16 cellular contexts compared by ENCODE assay signal in genomic region chr2:152084076-152084475, GRCh38. TPM values are rescaled to one million over a fixed set of nuclear protein-coding genes. Genes with fewer than 3 reads are reported as not detected.
DNase-seq lines count a peak whose midpoint lies in the region; ATAC-seq, FAIRE-seq and TF ChIP-seq lines count a peak whose summit lies in the region.
"Had no signal": no experiment of that assay in that cellular context is flagged by ENCODE, and none has a peak within 500 bp of the region (broad histone marks: within the 10 kb centered on the region; RNA-seq: fewer than 3 reads in every experiment).

No MANE protein-coding gene starts in this region.

- POLR2A ChIA-PET in HepG2 (lab: Yijun Ruan, JAX), result no interaction called here

- no peaks in the 10 kb centered on the region for H4K20me1 ChIP-seq in HepG2 (ENCODE audit: insufficient read depth, low read length)
- H4K20me1 ChIP-seq: BLaER1 treated with 17β-estradiol and CSF1 and Interleukin-3, amounts not matched to agents 10 nM and 100 nM had no signal

- no peak overlapping the region for H3K9ac ChIP-seq in HepG2 (ENCODE audit: insufficient read depth, low read depth, low read length)
- H3K9ac ChIP-seq: BLaER1 treated with 17β-estradiol and CSF1 and Interleukin-3, amounts not matched to agents 10 nM and 100 nM had no signal

- H3K4me1 ChIP-seq in HepG2 (ENCODE audit: insufficient read depth, low read length) (peaks cover 7% of the 10 kb centered on the region; the same call in 1 of the 2 replicates), right lobe of liver (no peaks in the 10 kb centered on the region), left lung (peaks cover 0 to 9% of the 10 kb centered on the region in 2 donors), tibial nerve (no peaks in the 10 kb centered on the region)

- TF ChIP-seq POLR2A in HepG2 (IDR thresholded peaks at IDR 0.05; ENCODE audit: insufficient read depth in 1 of 2, low read depth in 2 of 2, low read length in 2 of 2) (no peak), right lobe of liver (IDR thresholded peaks at IDR 0.05) (no peak), tibial nerve (IDR thresholded peaks at IDR 0.05) (no peak)

- H2AFZ ChIP-seq in HepG2 (ENCODE audit: low read length), result no peak overlapping the region
- H2AFZ ChIP-seq: GM23338 had no signal

- no peak for TF ChIP-seq RAD21 in HepG2 (CRISPR knock-in tag; IDR thresholded peaks at IDR 0.05)

- ATAC-seq in HepG2, result peak; percentile 65
- no peak for ATAC-seq in right lobe of liver
- peak; percentile 31 for ATAC-seq in left lung
- no peak for ATAC-seq in GM18519 (IDR thresholded peaks at IDR 0.05; ENCODE audit: low FRiP score, unreplicated experiment)
- ATAC-seq: GM23338 had no signal

- TF ChIP-seq CTCF in HepG2 (CRISPR knock-in tag; IDR thresholded peaks at IDR 0.05) (no peak), right lobe of liver (IDR thresholded peaks at IDR 0.05) (no peak), left lung (IDR thresholded peaks at IDR 0.05) (no peak), tibial nerve (IDR thresholded peaks at IDR 0.05) (no peak)

- TF ChIP-seq EP300 in HepG2 (IDR thresholded peaks at IDR 0.05; ENCODE audit: low read depth in 2 of 2, low read length in 2 of 2) (no peak), HepG2 (CRISPR knock-in tag; IDR thresholded peaks at IDR 0.05; ENCODE audit: borderline replicate concordance) (no peak), tibial nerve (IDR thresholded peaks at IDR 0.05) (no peak)

- H3K27ac ChIP-seq in HepG2 (ENCODE audit: extremely low read length, insufficient read depth, low read length) (no peak overlapping the region), right lobe of liver (no peak overlapping the region), left lung (no peak overlapping the region), tibial nerve (no peak overlapping the region)
- H3K27ac ChIP-seq: BLaER1 treated with 17β-estradiol and CSF1 and Interleukin-3, amounts not matched to agents 10 nM and 100 nM had no signal

- no TSS peak for BruUV-seq in HepG2 (replicated peaks; lab: Mats Ljungman, UMichigan)

- no peaks in the 10 kb centered on the region for H3K79me2 ChIP-seq in HepG2 (ENCODE audit: insufficient read depth, low read length)

- DNase-seq in HepG2 (ENCODE audit: low spot score) (no peak), right lobe of liver (no peak), UCSD-AML1 (lab: John Stamatoyannopoulos, UW; ENCODE audit: unreplicated experiment) (peak; percentile 16), left lung (no peak), tibial nerve (ENCODE audit: low spot score in 2 of 2) (no peak)
- no peak for DNase-seq in stimulated activated CD4-positive, alpha-beta T cell treated with anti-CD3 and anti-CD28 coated beads, Interleukin-2, amount 100 ng/mL, for 24 hours
- DNase-seq: 8988T; CD4-positive, CD25-positive, alpha-beta regulatory T cell; DMS53; GF-D8; H9; KBM-7 had no signal

- H3K4me3 ChIP-seq in HepG2 (replicated peaks in 1 of 3; ENCODE audit: insufficient read depth in 1 of 3, low read depth in 2 of 3, low read length in 3 of 3) (no peak overlapping the region), right lobe of liver (no peak overlapping the region), left lung (no peak overlapping the region), tibial nerve (no peak overlapping the region)
- H3K4me3 ChIP-seq: BLaER1 treated with 17β-estradiol and CSF1 and Interleukin-3, amounts not matched to agents 10 nM and 100 nM; GM23338 had no signal

- intact Hi-C loops in HepG2 (cut with micrococcal nuclease; ENCODE audit: unreplicated experiment) (no loop called here), right lobe of liver (cut with DNase I) (no loop called here), left lung (cut with DNase I) (no loop called here)

- FAIRE-seq in HepG2 (lab: Jason Lieb, UNC), result no peak
- FAIRE-seq: HTR-8/SVneo had no signal

- CTCF ChIA-PET in HepG2 (lab: Yijun Ruan, JAX; ENCODE audit: low intra/inter-chr PET ratio, low total read pairs), result no interaction called here

- no peaks in the 10 kb centered on the region for H3K9me3 ChIP-seq in HepG2 (ENCODE audit: low read length)
- H3K9me3 ChIP-seq in right lobe of liver, result no peaks in the 10 kb centered on the region
- H3K9me3 ChIP-seq in left lung, result no peaks in the 10 kb centered on the region
- no peaks in the 10 kb centered on the region for H3K9me3 ChIP-seq in tibial nerve
- H3K9me3 ChIP-seq: BLaER1 treated with 17β-estradiol and CSF1 and Interleukin-3, amounts not matched to agents 10 nM and 100 nM had no signal

- H3K27me3 ChIP-seq in HepG2 (ENCODE audit: control insufficient read depth in 1 of 2, insufficient read depth in 2 of 2, low read length in 2 of 2), result peaks cover 0 to 23% of the 10 kb centered on the region in 2 experiments; a peak in 3 of 5 replicates
- no peaks in the 10 kb centered on the region for H3K27me3 ChIP-seq in right lobe of liver
- no peaks in the 10 kb centered on the region for H3K27me3 ChIP-seq in left lung
- H3K27me3 ChIP-seq in tibial nerve, result no peaks in the 10 kb centered on the region

- 5% methylated on average over 6 of the region's 6 CpGs for WGBS in HepG2 (ENCODE audit: low lambda C conversion rate)
- WGBS in right lobe of liver (ENCODE audit: insufficient coverage, low coverage, low lambda C conversion rate, missing lambda C conversion rate), result 55% methylated on average over 6 of the region's 6 CpGs
- WGBS in tibial nerve, 2 donors, result 76 to 78% methylated on average over 6 of the region's 6 CpGs

- no peak overlapping the region for H3K4me2 ChIP-seq in HepG2 (ENCODE audit: low read depth, low read length)
- H3K4me2 ChIP-seq: BLaER1 treated with 17β-estradiol and CSF1 and Interleukin-3, amounts not matched to agents 10 nM and 100 nM; GM23338 had no signal

- H3K36me3 ChIP-seq in HepG2 (replicated peaks in 1 of 2; ENCODE audit: control insufficient read depth in 1 of 2, insufficient read depth in 2 of 2, low read length in 2 of 2) (no peaks in the 10 kb centered on the region), right lobe of liver (no peaks in the 10 kb centered on the region), left lung (no peaks in the 10 kb centered on the region), tibial nerve (no peaks in the 10 kb centered on the region)
- H3K36me3 ChIP-seq: BLaER1 treated with 17β-estradiol and CSF1 and Interleukin-3, amounts not matched to agents 10 nM and 100 nM had no signal

- in situ Hi-C loops in HepG2 (cut with HindIII; ENCODE audit: extremely low pct_ligation_motif_present, low pct_unique_long_range_greater_than_20kb), result no loop called here

TF ChIP-seq in HepG2, 621 proteins besides CTCF, POLR2A, EP300 and RAD21:
- 0 out of 2 replicates have a peak, but pooled peaks have one; percentile 54 for TF ChIP-seq FOXO4 (CRISPR knock-in tag; conservative IDR thresholded peaks at IDR 0.05)
- no peak for TF ChIP-seq MYPOP (CRISPR knock-in tag; IDR thresholded peaks at IDR 0.05)
- TF ChIP-seq CEBPG (CRISPR knock-in tag; IDR thresholded peaks at IDR 0.05), result peak; percentile 21; the same call in 1 of the 2 replicates

RNA-seq across cellular contexts. Expression of gene CACNB4, which starts 14.8 kb away (rescaled TPM):
- total RNA-seq in HepG2 (2016; rRNA removed; fragmentation: Illumina TruSeq; extraction: Trizol) (9.5 and 14.3 TPM in 2 replicates), right lobe of liver (under 1 TPM; 0.06 to 0.49 (median 0.25) TPM), left lung (1 to 10 TPM; 6.8 to 7.8 TPM), tibial nerve (1 to 10 TPM; 3.5 to 4.8 (median 4.3) TPM)
- total RNA-seq in HepG2 (2016; cell fraction: cytosol; rRNA removed; fragmentation: Illumina TruSeq; extraction: Trizol; ENCODE audit: low read depth), result 8.4 and 9.3 TPM in 2 replicates
- total RNA-seq in HepG2 (2016; cell fraction: insoluble cytoplasmic fraction; rRNA removed; fragmentation: Illumina TruSeq; extraction: Trizol), result 12.5 and 16.2 TPM in 2 replicates
- total RNA-seq in HepG2 (2016; cell fraction: membrane; rRNA removed; fragmentation: Illumina TruSeq; extraction: Trizol), result 5.5 and 7.4 TPM in 2 replicates
- 49.9 and 50.0 TPM in 2 replicates for total RNA-seq in HepG2 (2016; cell fraction: nucleus; rRNA removed; fragmentation: Illumina TruSeq; extraction: Trizol)
- polyA plus RNA-seq in HepG2 (2011; rRNA removed), result 3.9 and 5.1 TPM in 2 replicates
- polyA plus RNA-seq in HepG2 (2011; cell fraction: cytosol; rRNA removed), result 1.0 and 1.2 TPM in 2 replicates
- polyA plus RNA-seq in HepG2 (2011; cell fraction: nucleus; rRNA removed), result 8.4 and 10.5 TPM in 2 replicates
- 2.6 and 3.3 TPM in 2 replicates for polyA plus RNA-seq in HepG2 (2012)
- polyA plus RNA-seq in HepG2 (2016; cell fraction: cytosol; fragmentation: Illumina TruSeq; extraction: Trizol; ENCODE audit: low read depth), result 0.25 and 0.48 TPM in 2 replicates
- polyA plus RNA-seq in HepG2 (2016; cell fraction: insoluble cytoplasmic fraction; fragmentation: Illumina TruSeq; extraction: Trizol; ENCODE audit: low read depth), result 5.0 and 5.5 TPM in 2 replicates
- 1.7 and 2.1 TPM in 2 replicates for polyA plus RNA-seq in HepG2 (2016; cell fraction: membrane; fragmentation: Illumina TruSeq; extraction: Trizol; ENCODE audit: low read depth)
- polyA plus RNA-seq in HepG2 (2016; cell fraction: nucleus; fragmentation: Illumina TruSeq; extraction: Trizol; ENCODE audit: insufficient read depth, low read depth), result 26.0 and 29.1 TPM in 2 replicates
- polyA minus RNA-seq in HepG2 (2011; rRNA and poly(A)+ RNA removed; ENCODE audit: low replicate concordance), result 0.35 and 13.9 TPM in 2 replicates
- 4.7 and 6.0 TPM in 2 replicates for polyA minus RNA-seq in HepG2 (2011; cell fraction: cytosol; rRNA and poly(A)+ RNA removed)
- 47.0 and 50.5 TPM in 2 replicates for polyA minus RNA-seq in HepG2 (2011; cell fraction: nucleus; rRNA and poly(A)+ RNA removed)
- polyA plus RNA-seq: CD4-positive, CD25-positive, alpha-beta regulatory T cell had no signal

Comparison
In these comparisons a context has a peak if more than half of its experiments do, and no peak if none do; other contexts are left out.
1. ATAC-seq: peak in HepG2 (single experiment) and left lung (single experiment); none in right lobe of liver (0 of 4) and GM18519 (single experiment).